Comparison of ENCODE assay signal across 8 cellular contexts in genomic region chr11:115990004-115990447, GRCh38.
DNase-seq lines count a peak whose midpoint lies in the region; ATAC-seq and TF ChIP-seq lines count a peak whose summit lies in the region.

No MANE protein-coding gene starts in this region.

- ATAC-seq in left lung (peak; percentile 91), GM19397 (IDR thresholded peaks at IDR 0.05; ENCODE audit: unreplicated experiment) (no peak)

- no peaks in the 10 kb centered on the region for H3K4me1 ChIP-seq in left lung
- no peaks in the 10 kb centered on the region for H3K4me1 ChIP-seq in vagina

- H3K4me3 ChIP-seq in astrocyte of the spinal cord (ENCODE audit: low read depth, low read length) (no peak overlapping the region), left lung (no peak overlapping the region), vagina (no peak overlapping the region)

- no peaks in the 10 kb centered on the region; the same call in none of the 2 replicates for H3K27me3 Mint-ChIP-seq in HFFc6 (ENCODE audit: insufficient read depth)

- H3K27me3 ChIP-seq in left lung (peaks cover 0 to 8% of the 10 kb centered on the region in 2 donors), vagina (no peaks in the 10 kb centered on the region)

- H3K4me3 Mint-ChIP-seq in HFFc6 = no peak overlapping the region

- 0 out of 2 replicates have a peak, but pooled peaks cover 4% of the 10 kb centered on the region for H3K36me3 Mint-ChIP-seq in HFFc6 (ENCODE audit: low read depth)

- no peak for TF ChIP-seq POLR2A in vagina (IDR thresholded peaks at IDR 0.05)

- no peak overlapping the region for H3K27ac ChIP-seq in C4-2B
- no peak overlapping the region for H3K27ac ChIP-seq in left lung
- H3K27ac ChIP-seq in vagina = no peak overlapping the region

- H3K27ac Mint-ChIP-seq in HFFc6 = no peak overlapping the region

- no peaks in the 10 kb centered on the region for H3K4me1 Mint-ChIP-seq in HFFc6 (ENCODE audit: low read depth)

- DNase-seq in HFFc6 (no peak), astrocyte of the spinal cord (ENCODE audit: low read depth, low spot score) (no peak), left lung (peak in 1 of 2 donors; percentile 47), middle frontal gyrus (ENCODE audit: extremely low spot score, low spot score) (no peak), pons (ENCODE audit: low spot score) (no peak), vagina (ENCODE audit: extremely low spot score in 2 of 2) (no peak)

- H3K9me3 ChIP-seq in left lung = no peaks in the 10 kb centered on the region
- H3K9me3 ChIP-seq in vagina = no peaks in the 10 kb centered on the region

- H3K36me3 ChIP-seq in left lung (no peaks in the 10 kb centered on the region), vagina (no peaks in the 10 kb centered on the region)

- intact Hi-C loops in left lung (cut with DNase I) = no loop called here
- intact Hi-C loops in vagina (cut with DNase I) = no loop called here

- TF ChIP-seq CTCF in C4-2B (conservative IDR thresholded peaks at IDR 0.05) = peak; percentile 93
- peak; percentile 24; the same call in 1 of the 2 replicates for TF ChIP-seq CTCF in HFFc6 (IDR thresholded peaks at IDR 0.05)
- TF ChIP-seq CTCF in astrocyte of the spinal cord (IDR thresholded peaks at IDR 0.05; ENCODE audit: low read depth, low read length) = peak; percentile 40
- TF ChIP-seq CTCF in left lung (IDR thresholded peaks at IDR 0.05) = peak; percentile 55 to 62
- peak in 1 of 3 experiments; percentile 42 for TF ChIP-seq CTCF in vagina (IDR thresholded peaks at IDR 0.05)

- in situ Hi-C loops in astrocyte of the spinal cord (cut with HindIII; ENCODE audit: low sequenced_read_pairs) = no loop called here

- H3K9me3 Mint-ChIP-seq in HFFc6 = peaks cover 80% of the 10 kb centered on the region
